1 cellular context compared by ENCODE assay signal in genomic region chr11:33709471-33709870, GRCh38.
TF ChIP-seq lines count a peak whose summit lies in the region.

No MANE protein-coding gene starts in this region.

TF ChIP-seq in K562, 482 proteins besides CTCF, POLR2A, EP300 and RAD21:
- no peak for TF ChIP-seq ARID3A (IDR thresholded peaks at IDR 0.05; ENCODE audit: borderline replicate concordance, low read depth, low read length)
- TF ChIP-seq CCNT2 (IDR thresholded peaks at IDR 0.05; ENCODE audit: borderline replicate concordance, extremely low read depth, insufficient read length, low read depth, low read length): no peak
- TF ChIP-seq SNIP1 (IDR thresholded peaks at IDR 0.05; ENCODE audit: low read depth): no peak
- TF ChIP-seq FOS (IDR thresholded peaks at IDR 0.05; ENCODE audit: extremely low read depth, insufficient read length): no peak
- TF ChIP-seq ZBTB17 (CRISPR knock-in tag; IDR thresholded peaks at IDR 0.05): no peak
- no peak for TF ChIP-seq SMARCB1 (IDR thresholded peaks at IDR 0.05; ENCODE audit: insufficient read length, low read depth)
- no peak for TF ChIP-seq USF2 (CRISPR knock-in tag; IDR thresholded peaks at IDR 0.05)
- TF ChIP-seq THAP12 (CRISPR knock-in tag; IDR thresholded peaks at IDR 0.05): no peak
TF ChIP-seq in K562: peak in this region for 0.
